Comparison of ENCODE assay signal across 16 cellular contexts in genomic region chr1:188070848-188071247, GRCh38.
"Had no signal": no experiment of that assay in that cellular context is flagged by ENCODE, and none has a peak within 500 bp of the region (broad histone marks: within the 10 kb centered on the region; RNA-seq: fewer than 3 reads in every experiment).

No MANE protein-coding gene starts in this region.

- H3K27ac ChIP-seq: adrenal gland, epithelial cell of prostate, gastroesophageal sphincter, lower lobe of right lung, neutrophil had no signal

- H3K27ac Mint-ChIP-seq: brain, immature natural killer cell had no signal

- H3K36me3 Mint-ChIP-seq: brain, immature natural killer cell had no signal

- H3K4me3 Mint-ChIP-seq: brain; central memory CD8-positive, alpha-beta T cell; immature natural killer cell had no signal

- DNase-seq: activated naive CD4-positive, alpha-beta T cell treated with anti-CD3 and anti-CD28 coated beads, Interleukin-2, amount 50 U/mL, for 16 hours; activated T-cell treated with anti-CD3 and anti-CD28 coated beads, Interleukin-2, amount 50 U/mL, for 1 hour; adrenal gland; cortex of kidney; effector memory CD4-positive, alpha-beta T cell; immature natural killer cell; left cardiac atrium; lower lobe of right lung; midbrain; posterior cingulate gyrus; stimulated activated CD4-positive, alpha-beta T cell treated with anti-CD3 and anti-CD28 coated beads, Interleukin-4, amount 100 ng/mL, for 4 hours had no signal

- H3K27me3 Mint-ChIP-seq: central memory CD8-positive, alpha-beta T cell had no signal

- H3K27me3 ChIP-seq: adrenal gland, gastroesophageal sphincter, neutrophil had no signal

- H3K9me3 ChIP-seq: neutrophil had no signal

- ATAC-seq: gastroesophageal sphincter, left cardiac atrium, lower lobe of right lung had no signal

- H3K4me1 Mint-ChIP-seq: brain; central memory CD8-positive, alpha-beta T cell; immature natural killer cell had no signal
